ENCODE assay signal across 1 cellular context in genomic region chr1:204446413-204447111, GRCh38.
TF ChIP-seq lines count a peak whose summit lies in the region.

No MANE protein-coding gene starts in this region.

TF ChIP-seq in H1, 55 proteins besides CTCF, POLR2A, EP300 and RAD21:
- TF ChIP-seq TAF1 (IDR thresholded peaks at IDR 0.05; ENCODE audit: low read depth, low read length) (no peak), TEAD4 (IDR thresholded peaks at IDR 0.05; ENCODE audit: low read depth, low read length) (no peak), CBX5 (IDR thresholded peaks at IDR 0.05; ENCODE audit: low read depth, low read length) (no peak), ATF2 (IDR thresholded peaks at IDR 0.05; ENCODE audit: low read length) (no peak), SP4 (IDR thresholded peaks at IDR 0.05; ENCODE audit: low read length) (no peak), ZNF274 (IDR thresholded peaks at IDR 0.05; ENCODE audit: borderline replicate concordance, extremely low read depth, low read length) (no peak), POU5F1 (IDR thresholded peaks at IDR 0.05; ENCODE audit: low read depth, low read length) (no peak), TCF12 (IDR thresholded peaks at IDR 0.05; ENCODE audit: low read depth, low read length) (peak; percentile 93), YY1 (IDR thresholded peaks at IDR 0.05; ENCODE audit: low read depth, low read length) (peak; percentile 73; the same call in 1 of the 2 replicates), BRCA1 (IDR thresholded peaks at IDR 0.05; ENCODE audit: low read depth, low read length) (no peak), KDM5A (IDR thresholded peaks at IDR 0.05; ENCODE audit: low read length) (no peak), GABPA (IDR thresholded peaks at IDR 0.05; ENCODE audit: borderline replicate concordance, insufficient read depth, low read length) (no peak; the same call in 1 of the 2 replicates), RBBP5 (IDR thresholded peaks at IDR 0.05; ENCODE audit: borderline replicate concordance, low read depth, low read length) (no peak), HDAC2 (IDR thresholded peaks at IDR 0.05; ENCODE audit: borderline replicate concordance in 1 of 2, low read depth in 2 of 2, low read length in 2 of 2) (no peak), POLR2AphosphoS5 (IDR thresholded peaks at IDR 0.05; ENCODE audit: low read depth, low read length) (no peak), MAX (IDR thresholded peaks at IDR 0.05) (0 out of 2 replicates have a peak, but pooled peaks have one; percentile 27), GTF2F1 (IDR thresholded peaks at IDR 0.05; ENCODE audit: borderline replicate concordance, low read depth, low read length) (no peak), SAP30 (IDR thresholded peaks at IDR 0.05; ENCODE audit: insufficient read depth, insufficient replicate concordance, low read length) (no peak), NANOG (IDR thresholded peaks at IDR 0.05; ENCODE audit: insufficient read depth, low read depth, low read length, poor library complexity, severe bottlenecking) (peak; percentile 12), SIN3A (conservative IDR thresholded peaks at IDR 0.05 in 1 of 2, IDR thresholded peaks at IDR 0.05 in 1 of 2; ENCODE audit: low read depth in 1 of 2, low read length in 2 of 2) (peak in 1 of 2 experiments; percentile 85; a peak in 2 of 4 replicates), KDM1A (IDR thresholded peaks at IDR 0.05; ENCODE audit: borderline replicate concordance, low read length) (0 out of 2 replicates have a peak, but pooled peaks have one; percentile 7), MAFK (IDR thresholded peaks at IDR 0.05; ENCODE audit: low read depth, low read length) (no peak), CBX8 (IDR thresholded peaks at IDR 0.05; ENCODE audit: borderline replicate concordance, low read depth, low read length) (no peak), E2F6 (IDR thresholded peaks at IDR 0.05) (no peak), CHD7 (IDR thresholded peaks at IDR 0.05; ENCODE audit: insufficient replicate concordance, low read length) (no peak), EZH2 (IDR thresholded peaks at IDR 0.05; ENCODE audit: low read depth, low read length, severe bottlenecking) (no peak), TBP (IDR thresholded peaks at IDR 0.05; ENCODE audit: low read depth, low read length) (no peak), JUND (IDR thresholded peaks at IDR 0.05; ENCODE audit: low read length) (0 out of 2 replicates have a peak, but pooled peaks have one; percentile 25), SP2 (IDR thresholded peaks at IDR 0.05; ENCODE audit: low read length) (no peak), PHF8 (conservative IDR thresholded peaks at IDR 0.05; ENCODE audit: low read depth, low read length) (no peak), USF2 (IDR thresholded peaks at IDR 0.05; ENCODE audit: low read length) (no peak), BCL11A (IDR thresholded peaks at IDR 0.05; ENCODE audit: low read depth in 2 of 2, low read length in 2 of 2) (no peak), SIRT6 (IDR thresholded peaks at IDR 0.05; ENCODE audit: low read length) (no peak), SP1 (IDR thresholded peaks at IDR 0.05; ENCODE audit: low read depth, low read length) (no peak), CEBPB (IDR thresholded peaks at IDR 0.05; ENCODE audit: low read depth, low read length) (no peak), KDM4A (IDR thresholded peaks at IDR 0.05; ENCODE audit: low read depth, low read length, severe bottlenecking) (no peak), CHD1 (IDR thresholded peaks at IDR 0.05; ENCODE audit: low read depth, low read length) (no peak), HDAC6 (IDR thresholded peaks at IDR 0.05; ENCODE audit: low read depth, low read length) (no peak), TAF7 (optimal IDR thresholded peaks at IDR 0.05; ENCODE audit: borderline replicate concordance, low read depth, low read length) (no peak), CTBP2 (IDR thresholded peaks at IDR 0.05; ENCODE audit: borderline replicate concordance, insufficient read depth, insufficient read length, low read length) (no peak), RNF2 (IDR thresholded peaks at IDR 0.05; ENCODE audit: borderline replicate concordance, low read depth, low read length, missing control alignments, poor library complexity, severe bottlenecking) (no peak), SUZ12 (IDR thresholded peaks at IDR 0.05; ENCODE audit: low read length) (no peak), RFX5 (IDR thresholded peaks at IDR 0.05; ENCODE audit: borderline replicate concordance, low read depth, low read length) (no peak)
